In the genomic region with DNA sequence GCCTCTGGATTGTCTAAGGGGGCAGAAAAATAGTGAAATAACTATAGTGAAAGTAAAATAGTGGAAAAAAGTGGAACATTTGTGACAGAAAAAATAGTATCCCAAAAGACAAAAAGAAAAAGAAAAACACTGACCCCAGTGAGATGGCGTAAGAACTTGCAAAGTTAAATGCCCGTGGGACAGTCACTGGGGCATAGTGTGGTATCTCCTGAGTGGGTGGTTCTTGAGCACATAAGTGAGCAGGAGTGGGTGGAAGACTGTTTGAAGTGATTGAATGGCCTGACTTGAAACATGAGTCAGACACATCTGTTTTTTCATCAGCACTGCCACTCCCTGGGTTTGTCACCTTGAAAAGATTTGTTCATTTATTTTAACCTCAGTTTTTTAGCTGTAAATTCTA, we compare ENCODE assay signal across 9 cellular contexts. TPM values are rescaled to one million over a fixed set of nuclear protein-coding genes. Genes with fewer than 3 reads are reported as not detected.
A peak's percentile ranks its signal among the peaks of the same experiment; 100 is the strongest.
DNase-seq lines count a peak whose midpoint lies in the region; ATAC-seq, FAIRE-seq and TF ChIP-seq lines count a peak whose summit lies in the region.
"Had no signal": no experiment of that assay in that cellular context is flagged by ENCODE, and none has a peak within 500 bp of the region (broad histone marks: within the 10 kb centered on the region; RNA-seq: fewer than 3 reads in every experiment).

No MANE protein-coding gene starts in this region.

- H3K4me1 Mint-ChIP-seq in activated T-cell treated with anti-CD3 and anti-CD28 coated beads, Interleukin-2, amount 50 U/mL, for 72 hours (ENCODE audit: low read depth) = peaks cover 73% of the 10 kb centered on the region

- H3K27me3 ChIP-seq in HepG2 (ENCODE audit: control insufficient read depth in 1 of 2, insufficient read depth in 2 of 2, low read length in 2 of 2) (no peaks in the 10 kb centered on the region; a peak in 2 of 5 replicates), right lobe of liver (no peaks in the 10 kb centered on the region), upper lobe of right lung (no peaks in the 10 kb centered on the region)
- H3K27me3 ChIP-seq: adrenal gland had no signal

- H3K27me3 Mint-ChIP-seq in activated T-cell treated with anti-CD3 and anti-CD28 coated beads, Interleukin-2, amount 50 U/mL, for 72 hours (ENCODE audit: low read depth) = no peaks in the 10 kb centered on the region

- TF ChIP-seq RAD21 in HepG2 (CRISPR knock-in tag; IDR thresholded peaks at IDR 0.05) = no peak

- DNase-seq in HepG2 (ENCODE audit: low spot score) = peak; percentile 15
- no peak for DNase-seq in right lobe of liver
- DNase-seq in activated T-cell treated with anti-CD3 and anti-CD28 coated beads, Interleukin-2, amount 50 U/mL, for 72 hours = peak; percentile 59 to 74
- DNase-seq in iris pigment epithelial cell (ENCODE audit: low read depth) = peak; percentile 84
- DNase-seq in upper lobe of right lung = no peak
- DNase-seq in RPMI8226 = no peak
- no peak for DNase-seq in NCI-H1048 (lab: John Stamatoyannopoulos, UW)

- ATAC-seq in HepG2 = no peak
- ATAC-seq in right lobe of liver = no peak
- ATAC-seq in activated T-cell treated with anti-CD3 and anti-CD28 coated beads, Interleukin-2, amount 50 U/mL, for 72 hours (replicated peaks in 1 of 2) = peak; percentile 58
- ATAC-seq in upper lobe of right lung = peak; percentile 37
- no peak for ATAC-seq in HG03457 (IDR thresholded peaks at IDR 0.05; ENCODE audit: unreplicated experiment)

- 0 out of 2 replicates have a peak overlapping the region, but pooled peaks have one; percentile 1 for H3K4me2 ChIP-seq in HepG2 (ENCODE audit: low read depth, low read length)

- no peak for FAIRE-seq in HepG2 (lab: Jason Lieb, UNC)

- H4K20me1 ChIP-seq in HepG2 (ENCODE audit: insufficient read depth, low read length) = no peaks in the 10 kb centered on the region

- H3K36me3 ChIP-seq in HepG2 (replicated peaks in 1 of 2; ENCODE audit: control insufficient read depth in 1 of 2, insufficient read depth in 2 of 2, low read length in 2 of 2) (peaks cover under 1 to 18% of the 10 kb centered on the region in 2 experiments; a peak in 3 of 5 replicates), right lobe of liver (no peaks in the 10 kb centered on the region), upper lobe of right lung (peaks cover 43% of the 10 kb centered on the region)

- H3K9me3 Mint-ChIP-seq in activated T-cell treated with anti-CD3 and anti-CD28 coated beads, Interleukin-2, amount 50 U/mL, for 72 hours = no peaks in the 10 kb centered on the region

- POLR2A ChIA-PET in HepG2 (lab: Yijun Ruan, JAX) = no interaction called here

- BruUV-seq in HepG2 (replicated peaks; lab: Mats Ljungman, UMichigan) = no TSS peak

- no peak for TF ChIP-seq EP300 in HepG2 (IDR thresholded peaks at IDR 0.05; ENCODE audit: low read depth in 2 of 2, low read length in 2 of 2)
- TF ChIP-seq EP300 in HepG2 (CRISPR knock-in tag; IDR thresholded peaks at IDR 0.05; ENCODE audit: borderline replicate concordance) = no peak

- H3K9ac ChIP-seq in HepG2 (ENCODE audit: insufficient read depth, low read depth, low read length) = no peak overlapping the region

- H3K4me3 Mint-ChIP-seq in activated T-cell treated with anti-CD3 and anti-CD28 coated beads, Interleukin-2, amount 50 U/mL, for 72 hours = peak overlapping the region; percentile 100

- peaks cover 18 to 44% of the 10 kb centered on the region in 2 donors for H3K36me3 Mint-ChIP-seq in activated T-cell treated with anti-CD3 and anti-CD28 coated beads, Interleukin-2, amount 50 U/mL, for 72 hours (ENCODE audit: insufficient read depth in 2 of 2)

- TF ChIP-seq POLR2A in HepG2 (IDR thresholded peaks at IDR 0.05; ENCODE audit: insufficient read depth in 1 of 2, low read depth in 2 of 2, low read length in 2 of 2) = no peak
- no peak for TF ChIP-seq POLR2A in right lobe of liver (IDR thresholded peaks at IDR 0.05)

- H3K79me2 ChIP-seq in HepG2 (ENCODE audit: insufficient read depth, low read length) = peaks cover 20% of the 10 kb centered on the region

- no peak overlapping the region for H2AFZ ChIP-seq in HepG2 (ENCODE audit: low read length)

- H3K4me1 ChIP-seq in HepG2 (ENCODE audit: insufficient read depth, low read length) (peaks cover 18% of the 10 kb centered on the region), right lobe of liver (no peaks in the 10 kb centered on the region), upper lobe of right lung (peaks cover 12% of the 10 kb centered on the region)

- intact Hi-C loops in HepG2 (cut with micrococcal nuclease; ENCODE audit: unreplicated experiment) (no loop called here), right lobe of liver (cut with DNase I) (no loop called here), upper lobe of right lung (cut with DNase I) (no loop called here)

- no peak overlapping the region for H3K4me3 ChIP-seq in HepG2 (replicated peaks in 1 of 3; ENCODE audit: insufficient read depth in 1 of 3, low read depth in 2 of 3, low read length in 3 of 3)
- H3K4me3 ChIP-seq in right lobe of liver = no peak overlapping the region
- H3K4me3 ChIP-seq in upper lobe of right lung = no peak overlapping the region
- H3K4me3 ChIP-seq: adrenal gland had no signal

- CTCF ChIA-PET in HepG2 (lab: Yijun Ruan, JAX; ENCODE audit: low intra/inter-chr PET ratio, low total read pairs) = no interaction called here

- WGBS in HepG2 (ENCODE audit: low lambda C conversion rate) = 83% methylated on average over 2 of the region's 2 CpGs
- whole genome bisulfite sequencing in right lobe of liver (ENCODE audit: insufficient coverage, low coverage, low lambda C conversion rate, missing lambda C conversion rate) = 66% methylated on average over 2 of the region's 2 CpGs

- H3K27ac ChIP-seq in HepG2 (ENCODE audit: extremely low read length, insufficient read depth, low read length) (no peak overlapping the region), right lobe of liver (no peak overlapping the region), upper lobe of right lung (no peak overlapping the region)

- peak overlapping the region; percentile 96 for H3K27ac Mint-ChIP-seq in activated T-cell treated with anti-CD3 and anti-CD28 coated beads, Interleukin-2, amount 50 U/mL, for 72 hours

- TF ChIP-seq CTCF in HepG2 (CRISPR knock-in tag; IDR thresholded peaks at IDR 0.05) = no peak
- no peak for TF ChIP-seq CTCF in right lobe of liver (IDR thresholded peaks at IDR 0.05)
- no peak for TF ChIP-seq CTCF in upper lobe of right lung (IDR thresholded peaks at IDR 0.05)

- H3K9me3 ChIP-seq in HepG2 (ENCODE audit: low read length) (no peaks in the 10 kb centered on the region), right lobe of liver (no peaks in the 10 kb centered on the region), upper lobe of right lung (no peaks in the 10 kb centered on the region)
- H3K9me3 ChIP-seq: adrenal gland had no signal

- in situ Hi-C loops in HepG2 (cut with HindIII; ENCODE audit: extremely low pct_ligation_motif_present, low pct_unique_long_range_greater_than_20kb) = no loop called here

RNA-seq across cellular contexts. Expression of gene ZNF430, which starts 2.5 kb away (rescaled TPM):
- total RNA-seq in HepG2 (2016; rRNA removed; fragmentation: Illumina TruSeq; extraction: Trizol) = 6.9 and 9.7 TPM in 2 replicates
- 2.5 and 4.1 TPM in 2 replicates for total RNA-seq in HepG2 (2016; cell fraction: cytosol; rRNA removed; fragmentation: Illumina TruSeq; extraction: Trizol; ENCODE audit: low read depth)
- total RNA-seq in HepG2 (2016; cell fraction: insoluble cytoplasmic fraction; rRNA removed; fragmentation: Illumina TruSeq; extraction: Trizol) = 6.7 and 10.4 TPM in 2 replicates
- 2.1 and 3.6 TPM in 2 replicates for total RNA-seq in HepG2 (2016; cell fraction: membrane; rRNA removed; fragmentation: Illumina TruSeq; extraction: Trizol)
- 9.9 and 12.4 TPM in 2 replicates for total RNA-seq in HepG2 (2016; cell fraction: nucleus; rRNA removed; fragmentation: Illumina TruSeq; extraction: Trizol)
- 4.1 TPM in 2 replicates for polyA plus RNA-seq in HepG2 (2011; rRNA removed)
- polyA plus RNA-seq in HepG2 (2011; cell fraction: cytosol; rRNA removed) = 3.2 and 4.1 TPM in 2 replicates
- polyA plus RNA-seq in HepG2 (2011; cell fraction: nucleus; rRNA removed) = 2.2 and 3.6 TPM in 2 replicates
- 1.6 and 2.1 TPM in 2 replicates for polyA plus RNA-seq in HepG2 (2012)
- 0.20 and 0.22 TPM in 2 replicates for polyA plus RNA-seq in HepG2 (2016; cell fraction: cytosol; fragmentation: Illumina TruSeq; extraction: Trizol; ENCODE audit: low read depth)
- polyA plus RNA-seq in HepG2 (2016; cell fraction: insoluble cytoplasmic fraction; fragmentation: Illumina TruSeq; extraction: Trizol; ENCODE audit: low read depth) = 6.0 and 7.2 TPM in 2 replicates
- 0.49 and 0.76 TPM in 2 replicates for polyA plus RNA-seq in HepG2 (2016; cell fraction: membrane; fragmentation: Illumina TruSeq; extraction: Trizol; ENCODE audit: low read depth)
- 6.6 and 6.9 TPM in 2 replicates for polyA plus RNA-seq in HepG2 (2016; cell fraction: nucleus; fragmentation: Illumina TruSeq; extraction: Trizol; ENCODE audit: insufficient read depth, low read depth)
- 4.4 and 5.6 TPM in 2 replicates for polyA minus RNA-seq in HepG2 (2011; rRNA and poly(A)+ RNA removed; ENCODE audit: low replicate concordance)
- polyA minus RNA-seq in HepG2 (2011; cell fraction: cytosol; rRNA and poly(A)+ RNA removed) = 7.4 and 7.8 TPM in 2 replicates
- polyA minus RNA-seq in HepG2 (2011; cell fraction: nucleus; rRNA and poly(A)+ RNA removed) = 14.2 and 15.7 TPM in 2 replicates
- total RNA-seq in right lobe of liver = 1 to 10 TPM in 4 of 6 experiments, under 1 TPM in 2; 0.44 to 2.2 (median 1.2) TPM
- 10 to 100 TPM; 25.9 to 27.7 TPM for total RNA-seq in activated T-cell treated with anti-CD3 and anti-CD28 coated beads, Interleukin-2, amount 50 U/mL, for 72 hours
- 16.7 TPM for total RNA-seq in upper lobe of right lung

RNA-seq across cellular contexts. Expression of gene ZNF714, which starts 59.0 kb away (rescaled TPM):
- total RNA-seq in HepG2 (2016; rRNA removed; fragmentation: Illumina TruSeq; extraction: Trizol) = 27.8 and 36.6 TPM in 2 replicates
- total RNA-seq in HepG2 (2016; cell fraction: cytosol; rRNA removed; fragmentation: Illumina TruSeq; extraction: Trizol; ENCODE audit: low read depth) = 8.7 and 10.5 TPM in 2 replicates
- total RNA-seq in HepG2 (2016; cell fraction: insoluble cytoplasmic fraction; rRNA removed; fragmentation: Illumina TruSeq; extraction: Trizol) = 25.9 and 38.0 TPM in 2 replicates
- 20.1 and 22.1 TPM in 2 replicates for total RNA-seq in HepG2 (2016; cell fraction: membrane; rRNA removed; fragmentation: Illumina TruSeq; extraction: Trizol)
- 22.1 and 30.3 TPM in 2 replicates for total RNA-seq in HepG2 (2016; cell fraction: nucleus; rRNA removed; fragmentation: Illumina TruSeq; extraction: Trizol)
- 3.5 and 6.7 TPM in 2 replicates for polyA plus RNA-seq in HepG2 (2011; rRNA removed)
- 2.2 and 2.5 TPM in 2 replicates for polyA plus RNA-seq in HepG2 (2011; cell fraction: cytosol; rRNA removed)
- polyA plus RNA-seq in HepG2 (2011; cell fraction: nucleus; rRNA removed) = 3.4 and 4.2 TPM in 2 replicates
- polyA plus RNA-seq in HepG2 (2012) = 2.4 and 5.2 TPM in 2 replicates
- 6.2 and 7.2 TPM in 2 replicates for polyA plus RNA-seq in HepG2 (2016; cell fraction: cytosol; fragmentation: Illumina TruSeq; extraction: Trizol; ENCODE audit: low read depth)
- 13.5 and 15.8 TPM in 2 replicates for polyA plus RNA-seq in HepG2 (2016; cell fraction: insoluble cytoplasmic fraction; fragmentation: Illumina TruSeq; extraction: Trizol; ENCODE audit: low read depth)
- polyA plus RNA-seq in HepG2 (2016; cell fraction: membrane; fragmentation: Illumina TruSeq; extraction: Trizol; ENCODE audit: low read depth) = 8.7 and 9.6 TPM in 2 replicates
- 22.5 and 23.4 TPM in 2 replicates for polyA plus RNA-seq in HepG2 (2016; cell fraction: nucleus; fragmentation: Illumina TruSeq; extraction: Trizol; ENCODE audit: insufficient read depth, low read depth)
- polyA minus RNA-seq in HepG2 (2011; rRNA and poly(A)+ RNA removed; ENCODE audit: low replicate concordance) = 8.0 and 15.9 TPM in 2 replicates
- polyA minus RNA-seq in HepG2 (2011; cell fraction: cytosol; rRNA and poly(A)+ RNA removed) = 5.8 and 7.2 TPM in 2 replicates
- 13.4 and 14.5 TPM in 2 replicates for polyA minus RNA-seq in HepG2 (2011; cell fraction: nucleus; rRNA and poly(A)+ RNA removed)
- 1 to 10 TPM in 1 of 6 experiments, under 1 TPM in 5; 0.43 to 1.1 (median 0.67) TPM for total RNA-seq in right lobe of liver
- total RNA-seq in activated T-cell treated with anti-CD3 and anti-CD28 coated beads, Interleukin-2, amount 50 U/mL, for 72 hours = 10 to 100 TPM; 23.9 to 35.7 TPM
- total RNA-seq in upper lobe of right lung = 5.9 TPM

Comparison
In these comparisons a context has a peak if more than half of its experiments do, and no peak if none do; other contexts are left out.
1. DNase-seq: peak in HepG2 (single experiment), activated T-cell treated with anti-CD3 and anti-CD28 coated beads, Interleukin-2, amount 50 U/mL, for 72 hours (2 of 2) and iris pigment epithelial cell (single experiment); none in right lobe of liver (0 of 3), upper lobe of right lung (single experiment), RPMI8226 (single experiment) and NCI-H1048 (single experiment).
2. ATAC-seq: peak in activated T-cell treated with anti-CD3 and anti-CD28 coated beads, Interleukin-2, amount 50 U/mL, for 72 hours (2 of 2) and upper lobe of right lung (single experiment); none in HepG2 (single experiment), right lobe of liver (0 of 4) and HG03457 (single experiment).